ENCODE assay signal across 13 cellular contexts in genomic region chr12:124289634-124290600, GRCh38. TPM values are rescaled to one million over a fixed set of nuclear protein-coding genes. Genes with fewer than 3 reads are reported as not detected.
DNase-seq lines count a peak whose midpoint lies in the region; FAIRE-seq and TF ChIP-seq lines count a peak whose summit lies in the region.
"Had no signal": no experiment of that assay in that cellular context is flagged by ENCODE, and none has a peak within 500 bp of the region (broad histone marks: within the 10 kb centered on the region; RNA-seq: fewer than 3 reads in every experiment).

No MANE protein-coding gene starts in this region.

- H3K4me3 ChIP-seq in adrenal gland (peak overlapping the region in 1 of 4 donors; percentile 15), hepatocyte (no peak overlapping the region)

- peak overlapping the region in 1 of 5 donors; percentile 5 for H3K27ac ChIP-seq in adrenal gland
- H3K27ac ChIP-seq in hepatocyte = peak overlapping the region; percentile 74

- no peaks in the 10 kb centered on the region for H3K79me2 ChIP-seq in hepatocyte

- H3K27me3 ChIP-seq in adrenal gland (no peaks in the 10 kb centered on the region), hepatocyte (no peaks in the 10 kb centered on the region)

- H3K27ac Mint-ChIP-seq in type B pancreatic cell = no peak overlapping the region
- H3K27ac Mint-ChIP-seq: memory B cell had no signal

- H3K27me3 Mint-ChIP-seq in type B pancreatic cell = no peaks in the 10 kb centered on the region

- no peaks in the 10 kb centered on the region for H3K9me2 ChIP-seq in hepatocyte (replicated peaks; ENCODE audit: insufficient read depth)

- H2AFZ ChIP-seq in hepatocyte = no peak overlapping the region

- H3K4me3 Mint-ChIP-seq in type B pancreatic cell = peak overlapping the region; percentile 47
- H3K4me3 Mint-ChIP-seq: memory B cell had no signal

- TF ChIP-seq POLR2A in H54 (IDR thresholded peaks at IDR 0.05; ENCODE audit: low read depth, low read length) = no peak
- TF ChIP-seq POLR2A in adrenal gland (IDR thresholded peaks at IDR 0.05) = no peak

- H3K36me3 ChIP-seq in adrenal gland (replicated peaks in 1 of 2) (no peaks in the 10 kb centered on the region), hepatocyte (replicated peaks; ENCODE audit: insufficient read depth, low read depth) (no peaks in the 10 kb centered on the region)

- peak overlapping the region; percentile 59 for H3K4me2 ChIP-seq in hepatocyte

- DNase-seq in H54 (ENCODE audit: insufficient read length, low spot score) (peak; percentile 71), adrenal gland (peak in 5 of 7 donors; percentile 35 to 64 (median 51)), hepatocyte (ENCODE audit: low spot score) (no peak), type B pancreatic cell (ENCODE audit: extremely low spot score, unreplicated experiment) (no peak), iPS-NIHi11 (ENCODE audit: low spot score) (no peak)
- no peak for DNase-seq in stimulated activated CD4-positive, alpha-beta T cell treated with anti-CD3 and anti-CD28 coated beads, Interleukin-4, amount 100 ng/mL, for 24 hours
- DNase-seq in stimulated activated CD4-positive, alpha-beta T cell treated with anti-CD3 and anti-CD28 coated beads, Interleukin-4, amount 100 ng/mL, for 1 hour = no peak
- DNase-seq: stimulated activated naive CD4-positive, alpha-beta T cell treated with Interleukin-2 at 50 U/mL for 16 hours had no signal

- H3K9me3 Mint-ChIP-seq in type B pancreatic cell = peaks cover 10% of the 10 kb centered on the region

- H3K4me1 ChIP-seq in adrenal gland (replicated peaks in 1 of 2) (peaks cover 8% of the 10 kb centered on the region in 2 donors), hepatocyte (ENCODE audit: insufficient read depth) (peaks cover 21% of the 10 kb centered on the region)

- H3K9me3 ChIP-seq in adrenal gland (replicated peaks in 1 of 3) (no peaks in the 10 kb centered on the region), hepatocyte (ENCODE audit: low read depth) (no peaks in the 10 kb centered on the region)

- H3K4me1 Mint-ChIP-seq in type B pancreatic cell (ENCODE audit: unreplicated experiment) = peaks cover 42% of the 10 kb centered on the region

- WGBS in adrenal gland, 4 donors = 55 to 75% (median 63%) methylated on average over 12 to 21 of the region's 21 CpGs
- 66% methylated on average over 21 of the region's 21 CpGs for WGBS in hepatocyte (ENCODE audit: low lambda C conversion rate, missing lambda C conversion rate)

- FAIRE-seq in H54 (lab: Jason Lieb, UNC) = no peak

- H3K36me3 Mint-ChIP-seq in type B pancreatic cell = peaks cover 3% of the 10 kb centered on the region

- H4K20me1 ChIP-seq in hepatocyte (ENCODE audit: insufficient read depth, poor library complexity, severe bottlenecking) = no peaks in the 10 kb centered on the region

- no peak for TF ChIP-seq CTCF in adrenal gland (IDR thresholded peaks at IDR 0.05)
- TF ChIP-seq CTCF in hepatocyte (IDR thresholded peaks at IDR 0.05; ENCODE audit: poor library complexity) = no peak
- TF ChIP-seq CTCF in type B pancreatic cell (conservative IDR thresholded peaks at IDR 0.05) = no peak

- intact Hi-C loops in adrenal gland (cut with DNase I) = no loop called here

RNA-seq across cellular contexts. Expression of gene RFLNA, which starts 5.0 kb away (rescaled TPM):
- total RNA-seq in adrenal gland = 1 to 10 TPM in 5 of 8 donors, under 1 TPM in 2, not detected in 1; 0.88 to 3.9 (median 1.6) TPM
- 1 to 10 TPM in 2 of 3 donors, under 1 TPM in 1; 0.38 to 1.9 (median 1.1) TPM for polyA plus RNA-seq in adrenal gland
- total RNA-seq in hepatocyte = 57.8 and 62.8 TPM in 2 replicates
- polyA plus RNA-seq in hepatocyte = 54.1 and 67.8 TPM in 2 replicates
- total RNA-seq in type B pancreatic cell (ENCODE audit: low replicate concordance) = 19.7 and 57.4 TPM in 2 replicates
- total RNA-seq: activated CD8-positive, alpha-beta memory T cell treated with anti-CD3 and anti-CD28 coated beads for 36 hours; esophagus mucosa; HT1080; SK-MEL-5 had no signal

Comparison
In these comparisons a context has a peak if more than half of its experiments do, and no peak if none do; other contexts are left out.
1. DNase-seq: peak in H54 (single experiment) and adrenal gland (5 of 7); none in hepatocyte (single experiment), type B pancreatic cell (single experiment), iPS-NIHi11 (single experiment), stimulated activated CD4-positive, alpha-beta T cell treated with anti-CD3 and anti-CD28 coated beads, Interleukin-4, amount 100 ng/mL, for 24 hours (single experiment) and stimulated activated CD4-positive, alpha-beta T cell treated with anti-CD3 and anti-CD28 coated beads, Interleukin-4, amount 100 ng/mL, for 1 hour (single experiment).